23 cellular contexts compared by ENCODE assay signal in genomic region chr5:40813698-40814281, GRCh38. TPM values are rescaled to one million over a fixed set of nuclear protein-coding genes. Genes with fewer than 3 reads are reported as not detected.
A peak's percentile ranks its signal among the peaks of the same experiment; 100 is the strongest.
DNase-seq lines count a peak whose midpoint lies in the region; FAIRE-seq lines count a peak whose summit lies in the region.
"Had no signal": no experiment of that assay in that cellular context is flagged by ENCODE, and none has a peak within 500 bp of the region (broad histone marks: within the 10 kb centered on the region; RNA-seq: fewer than 3 reads in every experiment).

No MANE protein-coding gene starts in this region.

- no peaks in the 10 kb centered on the region for H3K9me3 Mint-ChIP-seq in activated CD4-positive, alpha-beta T cell treated with anti-CD3 and anti-CD28 coated beads, Interleukin-2, amount 10 ng/mL, durations not matched to agents 7 days and 5 days
- H3K9me3 Mint-ChIP-seq: nephron had no signal

- peaks cover 6% of the 10 kb centered on the region for H3K4me1 Mint-ChIP-seq in activated CD4-positive, alpha-beta T cell treated with anti-CD3 and anti-CD28 coated beads, Interleukin-2, amount 10 ng/mL, durations not matched to agents 7 days and 5 days
- H3K4me1 Mint-ChIP-seq: nephron had no signal

- H3K27me3 Mint-ChIP-seq in activated CD4-positive, alpha-beta T cell treated with anti-CD3 and anti-CD28 coated beads, Interleukin-2, amount 10 ng/mL, durations not matched to agents 7 days and 5 days, result no peaks in the 10 kb centered on the region

- no peak overlapping the region for H3K27ac Mint-ChIP-seq in activated CD4-positive, alpha-beta T cell treated with anti-CD3 and anti-CD28 coated beads, Interleukin-2, amount 10 ng/mL, durations not matched to agents 7 days and 5 days
- H3K27ac Mint-ChIP-seq: nephron had no signal

- POLR2A ChIA-PET in activated CD4-positive, alpha-beta T cell treated with anti-CD3 and anti-CD28 coated beads, Interleukin-2, amount 10 ng/mL, durations not matched to agents 7 days and 5 days (lab: Charles Lee), result no interaction called here

- peak; percentile 68 for DNase-seq in activated CD4-positive, alpha-beta T cell treated with anti-CD3 and anti-CD28 coated beads for 48 hours
- no peak for DNase-seq in activated CD4-positive, alpha-beta T cell treated with anti-CD3 and anti-CD28 coated beads, Interleukin-2, amount 10 ng/mL, durations not matched to agents 7 days and 5 days
- peak; percentile 28 for DNase-seq in stimulated activated naive CD4-positive, alpha-beta T cell treated with Interleukin-2 at 50 U/mL for 16 hours (lab: John Stamatoyannopoulos, UW)
- no peak for DNase-seq in stimulated activated naive CD4-positive, alpha-beta T cell (lab: John Stamatoyannopoulos, UW)
- DNase-seq in astrocyte of the hippocampus (ENCODE audit: low read depth, low spot score) (peak; percentile 34), urothelium cell line (ENCODE audit: low spot score) (no peak), NCI-H146 treated with DMSO at 0.1 percent for 48 hours (lab: John Stamatoyannopoulos, UW; ENCODE audit: unreplicated experiment) (no peak), GM19239 (ENCODE audit: insufficient read length, low spot score) (no peak)
- DNase-seq: 8988T; adrenal gland; BE2C; cortex of kidney; DMS79 treated with DMSO at 0.1 percent for 48 hours; H7; heart left ventricle; left colon; NCI-H1092 treated with DMSO at 0.1 percent for 48 hours; NCI-H2081; NCI-H446; NK-92 treated with Interleukin-12 subunit alpha and Interleukin-12 subunit beta, amount 100 ng/mL, for 24 hours; T-helper 9 cell had no signal

- H3K4me3 Mint-ChIP-seq in activated CD4-positive, alpha-beta T cell treated with anti-CD3 and anti-CD28 coated beads, Interleukin-2, amount 10 ng/mL, durations not matched to agents 7 days and 5 days, result no peak overlapping the region
- H3K4me3 Mint-ChIP-seq: nephron had no signal

- no peaks in the 10 kb centered on the region for H3K36me3 Mint-ChIP-seq in activated CD4-positive, alpha-beta T cell treated with anti-CD3 and anti-CD28 coated beads, Interleukin-2, amount 10 ng/mL, durations not matched to agents 7 days and 5 days (ENCODE audit: low read depth)

- CTCF ChIA-PET in activated CD4-positive, alpha-beta T cell treated with anti-CD3 and anti-CD28 coated beads, Interleukin-2, amount 10 ng/mL, durations not matched to agents 7 days and 5 days (lab: Charles Lee), result interaction anchor here (0.6 kb wide), 1 partner anchor 35 kb away, joined by 3 read pairs; no protein-coding TSS in a partner anchor

- FAIRE-seq in urothelium cell line (lab: Jason Lieb, UNC) (peak; percentile 23), GM19239 (lab: Jason Lieb, UNC) (no peak)
- FAIRE-seq: endometrium had no signal

RNA-seq across cellular contexts. Expression of gene PRKAA1, which starts 15.6 kb away (rescaled TPM):
- total RNA-seq in activated CD4-positive, alpha-beta T cell treated with anti-CD3 and anti-CD28 coated beads, Interleukin-2, amount 10 ng/mL, durations not matched to agents 7 days and 5 days, result 10 to 100 TPM; 71.3 to 84.1 TPM

RNA-seq across cellular contexts. Expression of gene RPL37, which starts 21.2 kb away (rescaled TPM):
- 1,000 to 10,000 TPM; 1,565 to 1,761 TPM for total RNA-seq in activated CD4-positive, alpha-beta T cell treated with anti-CD3 and anti-CD28 coated beads, Interleukin-2, amount 10 ng/mL, durations not matched to agents 7 days and 5 days

RNA-seq across cellular contexts. Expression of gene CARD6, which starts 27.4 kb away (rescaled TPM):
- total RNA-seq in activated CD4-positive, alpha-beta T cell treated with anti-CD3 and anti-CD28 coated beads, Interleukin-2, amount 10 ng/mL, durations not matched to agents 7 days and 5 days, result 1 to 10 TPM; 5.0 to 5.2 TPM

RNA-seq across cellular contexts. Expression of gene TTC33, which starts 58.0 kb away (rescaled TPM):
- total RNA-seq in activated CD4-positive, alpha-beta T cell treated with anti-CD3 and anti-CD28 coated beads, Interleukin-2, amount 10 ng/mL, durations not matched to agents 7 days and 5 days, result 10 to 100 TPM; 16.2 to 16.8 TPM

Comparison
In these comparisons a context has a peak if more than half of its experiments do, and no peak if none do; other contexts are left out.
1. DNase-seq: peak in activated CD4-positive, alpha-beta T cell treated with anti-CD3 and anti-CD28 coated beads for 48 hours (single experiment), stimulated activated naive CD4-positive, alpha-beta T cell treated with Interleukin-2 at 50 U/mL for 16 hours (single experiment) and astrocyte of the hippocampus (single experiment); none in activated CD4-positive, alpha-beta T cell treated with anti-CD3 and anti-CD28 coated beads, Interleukin-2, amount 10 ng/mL, durations not matched to agents 7 days and 5 days (single experiment), stimulated activated naive CD4-positive, alpha-beta T cell (0 of 6), urothelium cell line (single experiment), NCI-H146 treated with DMSO at 0.1 percent for 48 hours (single experiment) and GM19239 (single experiment).